In the genomic region with DNA sequence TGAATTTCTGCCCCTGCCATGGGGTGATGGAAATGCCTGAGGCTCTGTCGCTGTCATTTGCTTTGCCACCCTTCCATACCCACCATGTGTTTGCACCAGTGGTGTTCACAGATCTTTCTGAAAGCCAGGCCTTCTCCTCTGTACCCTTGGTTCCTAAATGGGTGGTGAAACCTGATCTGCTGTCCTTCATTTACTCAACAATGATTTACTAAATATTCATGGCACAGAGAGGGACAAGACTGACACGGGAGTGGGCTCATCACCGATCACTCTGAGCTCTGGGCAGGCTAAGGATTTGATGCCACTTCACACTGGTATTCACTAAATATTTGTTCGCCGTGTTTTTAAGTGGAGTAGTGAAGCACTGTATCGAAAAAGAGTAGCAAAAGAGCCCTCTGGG, we compare ENCODE assay signal across 20 cellular contexts.
"Had no signal": no experiment of that assay in that cellular context is flagged by ENCODE, and none has a peak within 500 bp of the region (broad histone marks: within the 10 kb centered on the region; RNA-seq: fewer than 3 reads in every experiment).

No MANE protein-coding gene starts in this region.

- H3K4me1 ChIP-seq: prostate gland, thyroid gland had no signal

- H3K9me3 Mint-ChIP-seq: central memory CD8-positive, alpha-beta T cell had no signal

- H3K9me3 ChIP-seq: lower lobe of right lung, prostate gland, thyroid gland had no signal

- H3K4me3 ChIP-seq: lower lobe of right lung, prostate gland, spleen, thyroid gland had no signal

- DNase-seq: activated CD4-positive, alpha-beta T cell treated with anti-CD3 and anti-CD28 coated beads for 1 hour; activated CD4-positive, alpha-beta T cell treated with anti-CD3 and anti-CD28 coated beads, Interleukin-2, amount 50 U/mL, for 48 hours; activated CD8-positive, alpha-beta memory T cell treated with anti-CD3 and anti-CD28 coated beads, Interleukin-2, amount 10 ng/mL, durations not matched to agents 7 days and 5 days; activated effector memory CD4-positive, alpha-beta T cell treated with anti-CD3 and anti-CD28 coated beads, Interleukin-2, amount 50 U/mL, for 16 hours; activated T-cell treated with anti-CD3 and anti-CD28 coated beads, Interleukin-2, amount 50 U/mL, for 1 hour; amygdala; brain microvascular endothelial cell; foreskin melanocyte; head of caudate nucleus; lower lobe of right lung; midbrain; spleen; T-cell; T-helper 9 cell; thyroid gland had no signal

- H3K27me3 ChIP-seq: brain microvascular endothelial cell, spleen, thyroid gland had no signal

- H3K27ac Mint-ChIP-seq: activated CD8-positive, alpha-beta memory T cell treated with anti-CD3 and anti-CD28 coated beads, Interleukin-2, amount 10 ng/mL, durations not matched to agents 7 days and 5 days; activated naive CD8-positive, alpha-beta T cell; T-cell had no signal

- ATAC-seq: activated CD8-positive, alpha-beta memory T cell treated with anti-CD3 and anti-CD28 coated beads, Interleukin-2, amount 10 ng/mL, durations not matched to agents 7 days and 5 days; sciatic nerve; T-cell had no signal

- H3K27ac ChIP-seq: brain microvascular endothelial cell, epithelial cell of prostate, lower lobe of right lung, prostate gland had no signal

- H3K4me3 Mint-ChIP-seq: activated CD8-positive, alpha-beta memory T cell treated with anti-CD3 and anti-CD28 coated beads, Interleukin-2, amount 10 ng/mL, durations not matched to agents 7 days and 5 days; activated naive CD8-positive, alpha-beta T cell; central memory CD8-positive, alpha-beta T cell; T-cell had no signal

- H3K27me3 Mint-ChIP-seq: activated CD8-positive, alpha-beta memory T cell treated with anti-CD3 and anti-CD28 coated beads, Interleukin-2, amount 10 ng/mL, durations not matched to agents 7 days and 5 days; activated naive CD8-positive, alpha-beta T cell; central memory CD8-positive, alpha-beta T cell; T-cell had no signal

- H3K36me3 ChIP-seq: brain microvascular endothelial cell, lower lobe of right lung, prostate gland, thyroid gland had no signal
